In the genomic region with DNA sequence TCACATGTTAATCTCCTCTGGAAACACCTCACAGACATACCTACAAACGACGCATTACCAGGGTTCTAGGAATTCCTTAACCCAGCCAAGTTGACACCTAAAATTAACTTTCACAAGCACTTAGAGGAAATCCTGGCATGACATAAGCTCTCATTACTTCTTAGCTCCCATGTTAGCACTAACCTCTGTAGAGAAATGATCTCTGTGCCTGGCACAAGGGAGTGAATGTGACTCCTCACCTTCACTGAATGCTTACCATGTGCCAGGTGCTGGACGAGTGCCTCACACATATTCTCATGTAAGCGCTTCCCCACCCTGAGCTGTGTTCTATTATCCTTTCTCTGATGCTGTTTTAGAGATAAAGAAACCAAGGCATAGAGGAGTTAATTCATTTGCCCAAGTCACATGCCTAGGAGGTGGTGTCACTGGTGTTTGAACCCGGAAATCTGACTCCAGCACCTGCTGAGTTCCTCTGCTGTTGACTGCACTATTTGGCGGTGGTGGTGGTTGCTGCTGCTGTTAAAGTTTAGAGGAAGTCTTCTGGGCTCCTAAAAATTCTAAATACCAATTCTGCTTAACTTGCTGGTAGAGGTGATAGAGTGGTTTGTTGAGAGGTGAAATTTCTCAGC, we compare ENCODE assay signal across 1 cellular context.
TF ChIP-seq lines count a peak whose summit lies in the region.

No MANE protein-coding gene starts in this region.

TF ChIP-seq in HepG2, 621 proteins besides CTCF, POLR2A, EP300 and RAD21 (continued from another document):
- TF ChIP-seq ZNF430 (CRISPR knock-in tag; IDR thresholded peaks at IDR 0.05) (no peak), ZNF17 (CRISPR knock-in tag; IDR thresholded peaks at IDR 0.05) (no peak), ZNF101 (CRISPR knock-in tag; IDR thresholded peaks at IDR 0.05; ENCODE audit: borderline replicate concordance, low read depth) (no peak), KDM6A (CRISPR knock-in tag; IDR thresholded peaks at IDR 0.05; ENCODE audit: low read depth) (no peak)
- TF ChIP-seq, protein P1, sequence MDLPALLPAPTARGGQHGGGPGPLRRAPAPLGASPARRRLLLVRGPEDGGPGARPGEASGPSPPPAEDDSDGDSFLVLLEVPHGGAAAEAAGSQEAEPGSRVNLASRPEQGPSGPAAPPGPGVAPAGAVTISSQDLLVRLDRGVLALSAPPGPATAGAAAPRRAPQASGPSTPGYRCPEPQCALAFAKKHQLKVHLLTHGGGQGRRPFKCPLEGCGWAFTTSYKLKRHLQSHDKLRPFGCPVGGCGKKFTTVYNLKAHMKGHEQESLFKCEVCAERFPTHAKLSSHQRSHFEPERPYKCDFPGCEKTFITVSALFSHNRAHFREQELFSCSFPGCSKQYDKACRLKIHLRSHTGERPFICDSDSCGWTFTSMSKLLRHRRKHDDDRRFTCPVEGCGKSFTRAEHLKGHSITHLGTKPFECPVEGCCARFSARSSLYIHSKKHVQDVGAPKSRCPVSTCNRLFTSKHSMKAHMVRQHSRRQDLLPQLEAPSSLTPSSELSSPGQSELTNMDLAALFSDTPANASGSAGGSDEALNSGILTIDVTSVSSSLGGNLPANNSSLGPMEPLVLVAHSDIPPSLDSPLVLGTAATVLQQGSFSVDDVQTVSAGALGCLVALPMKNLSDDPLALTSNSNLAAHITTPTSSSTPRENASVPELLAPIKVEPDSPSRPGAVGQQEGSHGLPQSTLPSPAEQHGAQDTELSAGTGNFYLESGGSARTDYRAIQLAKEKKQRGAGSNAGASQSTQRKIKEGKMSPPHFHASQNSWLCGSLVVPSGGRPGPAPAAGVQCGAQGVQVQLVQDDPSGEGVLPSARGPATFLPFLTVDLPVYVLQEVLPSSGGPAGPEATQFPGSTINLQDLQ (CRISPR knock-in tag; IDR thresholded peaks at IDR 0.05) = no peak
- TF ChIP-seq, protein P2, sequence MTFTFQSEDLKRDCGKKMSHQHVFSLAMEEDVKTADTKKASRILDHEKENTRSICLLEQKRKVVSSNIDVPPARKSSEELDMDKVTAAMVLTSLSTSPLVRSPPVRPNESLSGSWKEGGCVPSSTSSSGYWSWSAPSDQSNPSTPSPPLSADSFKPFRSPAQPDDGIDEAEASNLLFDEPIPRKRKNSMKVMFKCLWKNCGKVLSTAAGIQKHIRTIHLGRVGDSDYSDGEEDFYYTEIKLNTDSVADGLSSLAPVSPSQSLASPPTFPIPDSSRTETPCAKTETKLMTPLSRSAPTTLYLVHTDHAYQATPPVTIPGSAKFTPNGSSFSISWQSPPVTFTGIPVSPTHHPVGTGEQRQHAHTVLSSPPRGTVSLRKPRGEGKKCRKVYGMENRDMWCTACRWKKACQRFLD (CRISPR knock-in tag; IDR thresholded peaks at IDR 0.05; ENCODE audit: borderline replicate concordance) = no peak
